8 cellular contexts compared by ENCODE assay signal in genomic region chr9:127154390-127155191, GRCh38. TPM values are rescaled to one million over a fixed set of nuclear protein-coding genes. Genes with fewer than 3 reads are reported as not detected.
A peak's percentile ranks its signal among the peaks of the same experiment; 100 is the strongest.
DNase-seq lines count a peak whose midpoint lies in the region; ATAC-seq and TF ChIP-seq lines count a peak whose summit lies in the region.

No MANE protein-coding gene starts in this region.

- H3K4me1 ChIP-seq in DOHH2 (ENCODE audit: control insufficient read depth, low read length) (peaks cover 16% of the 10 kb centered on the region), mucosa of descending colon (ENCODE audit: low read depth) (no peaks in the 10 kb centered on the region), mesendoderm (ENCODE audit: control insufficient read depth, low read depth, low read length) (no peaks in the 10 kb centered on the region)

- H3K4me3 ChIP-seq in DOHH2 (ENCODE audit: low read length) (peak overlapping the region; percentile 13; the same call in 1 of the 2 replicates), mucosa of descending colon (no peak overlapping the region), mesendoderm (ENCODE audit: low read length) (no peak overlapping the region)

- TF ChIP-seq CTCF in DOHH2 (IDR thresholded peaks at IDR 0.05; ENCODE audit: low read depth, low read length, poor library complexity, severe bottlenecking) (no peak), mucosa of descending colon (IDR thresholded peaks at IDR 0.05) (no peak)

- H4K5ac ChIP-seq in mesendoderm (ENCODE audit: low read length), result no peak overlapping the region

- no peaks in the 10 kb centered on the region for H3K79me2 ChIP-seq in DOHH2 (ENCODE audit: control insufficient read depth, low read length)
- no peaks in the 10 kb centered on the region for H3K79me2 ChIP-seq in mesendoderm (ENCODE audit: control insufficient read depth, insufficient read depth, low read length)

- H3K9me3 ChIP-seq in DOHH2 (ENCODE audit: control insufficient read depth, insufficient read depth, low read length), result no peaks in the 10 kb centered on the region
- no peaks in the 10 kb centered on the region for H3K9me3 ChIP-seq in mucosa of descending colon

- H3K18ac ChIP-seq in mesendoderm (ENCODE audit: low read length), result no peak overlapping the region

- no peak overlapping the region for H3K9ac ChIP-seq in mesendoderm (ENCODE audit: low read length)

- H4K20me1 ChIP-seq in DOHH2 (ENCODE audit: control insufficient read depth, insufficient read depth, low read depth, low read length), result peaks cover 6% of the 10 kb centered on the region; the same call in 1 of the 2 replicates

- no peak overlapping the region for H2BK5ac ChIP-seq in mesendoderm (ENCODE audit: low read length)

- H2AK5ac ChIP-seq in mesendoderm (ENCODE audit: low read length), result no peak overlapping the region

- no peaks in the 10 kb centered on the region for H3F3A ChIP-seq in DOHH2 (ENCODE audit: control insufficient read depth, insufficient read depth)

- H3K27me3 ChIP-seq in DOHH2 (ENCODE audit: control insufficient read depth, low read length) (0 out of 2 replicates have a peak, but pooled peaks cover 3% of the 10 kb centered on the region), mesendoderm (ENCODE audit: insufficient read depth, low read length, poor library complexity) (no peaks in the 10 kb centered on the region)

- no peak overlapping the region for H3K23ac ChIP-seq in mesendoderm (ENCODE audit: low read length)

- peak; percentile 42 for ATAC-seq in HG02970 (IDR thresholded peaks at IDR 0.05; ENCODE audit: low FRiP score, unreplicated experiment)
- peak; percentile 38 for ATAC-seq in mucosa of descending colon
- ATAC-seq in GM21390 (IDR thresholded peaks at IDR 0.05; ENCODE audit: unreplicated experiment), result no peak
- ATAC-seq in HG02571 (IDR thresholded peaks at IDR 0.05; ENCODE audit: unreplicated experiment), result no peak

- H2BK15ac ChIP-seq in mesendoderm (replicated peaks; ENCODE audit: low read depth), result no peak overlapping the region

- H3K56ac ChIP-seq in mesendoderm (ENCODE audit: low read length), result no peak overlapping the region

- no peaks in the 10 kb centered on the region for H3K9me2 ChIP-seq in DOHH2 (replicated peaks; ENCODE audit: control insufficient read depth, low read length)

- no CpG with 5 or more reads among the region's 13 CpGs for WGBS in mesendoderm (ENCODE audit: extremely low coverage, insufficient coverage, low lambda C conversion rate)

- no peaks in the 10 kb centered on the region for H3K79me1 ChIP-seq in mesendoderm (ENCODE audit: low read length)

- no peak overlapping the region for H2BK120ac ChIP-seq in mesendoderm (ENCODE audit: low read depth, low read length)

- H3K36me3 ChIP-seq in DOHH2 (ENCODE audit: control insufficient read depth, low read length) (no peaks in the 10 kb centered on the region), mucosa of descending colon (ENCODE audit: low read depth) (no peaks in the 10 kb centered on the region), mesendoderm (ENCODE audit: control insufficient read depth, insufficient read depth, low read length) (no peaks in the 10 kb centered on the region)

- no peak overlapping the region for H4K8ac ChIP-seq in mesendoderm (ENCODE audit: low read depth, low read length)

- H3K27ac ChIP-seq in DOHH2 (ENCODE audit: low read depth, low read length) (no peak overlapping the region), mesendoderm (ENCODE audit: low read depth, low read length) (no peak overlapping the region)

- H3K4me2 ChIP-seq in DOHH2 (ENCODE audit: low read length) (peak overlapping the region; percentile 42), mesendoderm (ENCODE audit: low read length) (no peak overlapping the region)

- no peak overlapping the region for H3K4ac ChIP-seq in mesendoderm (ENCODE audit: low read depth, low read length)

- DNase-seq in astrocyte of the hippocampus (ENCODE audit: low read depth, low spot score), result peak; percentile 92
- peak in 1 of 3 donors; percentile 44 for DNase-seq in mucosa of descending colon
- no peak for DNase-seq in stimulated activated CD4-positive, alpha-beta T cell treated with anti-CD3 and anti-CD28 coated beads, Interleukin-4, amount 100 ng/mL, for 1 hour
- DNase-seq in mesendoderm, result no peak

- intact Hi-C loops in mucosa of descending colon (cut with DNase I, micrococcal nuclease), result no loop called here

RNA-seq across cellular contexts. Expression of gene ANGPTL2, which starts 32.2 kb away (rescaled TPM):
- 10 to 100 TPM in 2 of 3 donors, 1 to 10 TPM in 1; 4.1 to 50.9 (median 11.6) TPM for total RNA-seq in mucosa of descending colon
- polyA plus RNA-seq in mesendoderm (2013, experiment 1 of 2), result 5.8 TPM
- 6.1 TPM for polyA plus RNA-seq in mesendoderm (2013, experiment 2 of 2)

Comparison
In these comparisons a context has a peak if more than half of its experiments do, and no peak if none do; other contexts are left out.
1. ATAC-seq: peak in HG02970 (single experiment) and mucosa of descending colon (single experiment); none in GM21390 (single experiment) and HG02571 (single experiment).